26 cellular contexts compared by ENCODE assay signal in genomic region chr9:95514402-95514801, GRCh38. TPM values are rescaled to one million over a fixed set of nuclear protein-coding genes. Genes with fewer than 3 reads are reported as not detected.
DNase-seq lines count a peak whose midpoint lies in the region; ATAC-seq and TF ChIP-seq lines count a peak whose summit lies in the region.
"Had no signal": no experiment of that assay in that cellular context is flagged by ENCODE, and none has a peak within 500 bp of the region (broad histone marks: within the 10 kb centered on the region; RNA-seq: fewer than 3 reads in every experiment).

No MANE protein-coding gene starts in this region.

- no peak overlapping the region for H2BK15ac ChIP-seq in neuronal stem cell (ENCODE audit: low read length)

- no peak overlapping the region for H2BK120ac ChIP-seq in neuronal stem cell (ENCODE audit: low read depth, low read length)

- H3K4me3 Mint-ChIP-seq in CD4-positive, alpha-beta T cell, result peak overlapping the region; percentile 65
- H3K4me3 Mint-ChIP-seq: activated CD4-positive, alpha-beta memory T cell treated with anti-CD3 and anti-CD28 coated beads, Interleukin-2, amount 10 ng/mL, durations not matched to agents 7 days and 5 days had no signal

- H3K27me3 ChIP-seq in CD4-positive, alpha-beta T cell (ENCODE audit: control insufficient read depth, insufficient read depth, low read length), result no peaks in the 10 kb centered on the region
- peaks cover 61% of the 10 kb centered on the region for H3K27me3 ChIP-seq in iPS-15b (ENCODE audit: control insufficient read depth, insufficient read depth, low read length)
- H3K27me3 ChIP-seq in neuronal stem cell (ENCODE audit: control insufficient read depth in 3 of 3, insufficient read depth in 3 of 3, low read depth in 1 of 3, low read length in 3 of 3), result peaks cover 0 to 23% (median 0%) of the 10 kb centered on the region in 3 experiments
- H3K27me3 ChIP-seq: suprapubic skin, vagina had no signal

- H3K4me1 Mint-ChIP-seq in CD4-positive, alpha-beta T cell (ENCODE audit: low read depth), result peaks cover 54% of the 10 kb centered on the region

- DNase-seq in CD4-positive, alpha-beta T cell, result no peak
- DNase-seq in SW480 (ENCODE audit: low spot score) (peak; percentile 45), neuronal stem cell (ENCODE audit: low spot score) (no peak), NCI-H748 treated with DMSO at 0.1 percent for 48 hours (lab: John Stamatoyannopoulos, UW) (no peak), cardiac septum (ENCODE audit: low spot score) (no peak)
- DNase-seq: activated CD4-positive, alpha-beta memory T cell treated with anti-CD3 and anti-CD28 coated beads, Interleukin-2, amount 10 ng/mL, durations not matched to agents 7 days and 5 days; activated CD4-positive, CD25-positive, alpha-beta regulatory T cell; activated naive CD4-positive, alpha-beta T cell; anterior cingulate cortex; DMS79 treated with DMSO at 0.1 percent for 48 hours; effector memory CD4-positive, alpha-beta T cell; hypothalamus; kidney; NCI-H1694 treated with DMSO at 0.1 percent for 48 hours; NCI-H526 treated with DMSO at 0.1 percent for 48 hours; RPMI8226; sigmoid colon; T1000 had no signal

- H4K91ac ChIP-seq in neuronal stem cell (ENCODE audit: low read depth, low read length, poor library complexity), result no peak overlapping the region

- peaks cover 17% of the 10 kb centered on the region for H3K36me3 Mint-ChIP-seq in CD4-positive, alpha-beta T cell (ENCODE audit: low read depth)

- H4K8ac ChIP-seq in neuronal stem cell (ENCODE audit: low read depth, low read length), result no peak overlapping the region

- no peak overlapping the region for H2BK5ac ChIP-seq in neuronal stem cell (ENCODE audit: low read length)

- H3K79me1 ChIP-seq in neuronal stem cell (ENCODE audit: low read depth, low read length), result no peaks in the 10 kb centered on the region

- peak overlapping the region; percentile 28 for H3K4me2 ChIP-seq in neuronal stem cell (ENCODE audit: insufficient read depth, low read length, poor library complexity, severe bottlenecking)

- no peak for TF ChIP-seq CTCF in CD4-positive, alpha-beta T cell (IDR thresholded peaks at IDR 0.05)

- H3K27me3 Mint-ChIP-seq in CD4-positive, alpha-beta T cell, result peaks cover 15% of the 10 kb centered on the region

- H3K27ac Mint-ChIP-seq in CD4-positive, alpha-beta T cell, result no peak overlapping the region
- H3K27ac Mint-ChIP-seq: activated CD4-positive, alpha-beta memory T cell treated with anti-CD3 and anti-CD28 coated beads, Interleukin-2, amount 10 ng/mL, durations not matched to agents 7 days and 5 days had no signal

- CTCF ChIA-PET in CD4-positive, alpha-beta T cell (lab: Charles Lee), result interaction anchor here (0.7 kb wide), 1 partner anchor 16 kb away, joined by 3 read pairs; no protein-coding TSS in a partner anchor

- no peak overlapping the region for H3K9ac ChIP-seq in iPS-15b (ENCODE audit: low read depth, low read length)
- H3K9ac ChIP-seq in neuronal stem cell (ENCODE audit: low read depth, low read length, poor library complexity), result no peak overlapping the region

- H3K4me1 ChIP-seq in iPS-15b (ENCODE audit: control insufficient read depth, insufficient read depth, low read length) (peaks cover 32% of the 10 kb centered on the region), neuronal stem cell (ENCODE audit: control insufficient read depth in 2 of 2, insufficient read depth in 1 of 2, low read depth in 1 of 2, low read length in 2 of 2) (peaks cover 22 to 36% of the 10 kb centered on the region in 2 donors)

- H3K18ac ChIP-seq in neuronal stem cell (ENCODE audit: low read length), result no peak overlapping the region

- no peak overlapping the region for H3K27ac ChIP-seq in CD4-positive, alpha-beta T cell (ENCODE audit: low read depth, low read length)
- no peak overlapping the region for H3K27ac ChIP-seq in neuronal stem cell (replicated peaks; ENCODE audit: low read length)
- H3K27ac ChIP-seq: esophagus muscularis mucosa, sigmoid colon, suprapubic skin, vagina had no signal

- no peak overlapping the region for H2AK5ac ChIP-seq in neuronal stem cell (ENCODE audit: low read depth, low read length)

- no peak overlapping the region for H3K4ac ChIP-seq in neuronal stem cell (ENCODE audit: low read length)

- no peak overlapping the region for H3K14ac ChIP-seq in neuronal stem cell (ENCODE audit: low read length)

- peak overlapping the region; percentile 4 for H3K4me3 ChIP-seq in iPS-15b (ENCODE audit: low read depth, low read length)
- H3K4me3 ChIP-seq in neuronal stem cell (ENCODE audit: low read length in 2 of 2), result peak overlapping the region in 1 of 2 donors; percentile 79
- H3K4me3 ChIP-seq: esophagus muscularis mucosa, GM12878, lung, sigmoid colon, vagina had no signal

- H3K36me3 ChIP-seq in iPS-15b (ENCODE audit: control insufficient read depth, insufficient read depth, low read length) (no peaks in the 10 kb centered on the region), neuronal stem cell (replicated peaks in 1 of 2; ENCODE audit: control insufficient read depth in 2 of 2, insufficient read depth in 2 of 2, low read length in 2 of 2) (no peaks in the 10 kb centered on the region)
- H3K36me3 ChIP-seq: esophagus muscularis mucosa, sigmoid colon, suprapubic skin, vagina had no signal

- POLR2A ChIA-PET in CD4-positive, alpha-beta T cell (lab: Charles Lee), result interaction anchor here (1.0 to 1.1 kb wide), 2 partner anchors 19 to 50 kb away, joined by 3 read pairs; no protein-coding TSS in a partner anchor

- no peaks in the 10 kb centered on the region for H3K9me3 Mint-ChIP-seq in CD4-positive, alpha-beta T cell
- H3K9me3 Mint-ChIP-seq: activated CD4-positive, alpha-beta memory T cell treated with anti-CD3 and anti-CD28 coated beads, Interleukin-2, amount 10 ng/mL, durations not matched to agents 7 days and 5 days had no signal

- no peak for ATAC-seq in CD4-positive, alpha-beta T cell (ENCODE audit: poor library complexity)
- no peak for ATAC-seq in GM18861 (IDR thresholded peaks at IDR 0.05; ENCODE audit: unreplicated experiment)
- ATAC-seq: GM12878, SK-N-SH treated with all-trans-retinoic acid at 6 μM for 48 hours had no signal

- no peak overlapping the region for H2BK12ac ChIP-seq in neuronal stem cell (ENCODE audit: low read length)

- intact Hi-C loops in CD4-positive, alpha-beta T cell (cut with DNase I, micrococcal nuclease), result loop anchor here (5.0 kb wide), 2 partner anchors 197 to 208 kb away; partner anchors contain the start of gene FANCC (in 1 of the 2)
- intact Hi-C loops in cardiac septum (cut with DNase I), result no loop called here

- no CpG with 5 or more reads among the region's 4 CpGs for WGBS in neuronal stem cell (ENCODE audit: extremely low coverage in 2 of 2, insufficient read length in 2 of 2, insufficient replicate concordance in 1 of 2), 2 donors

- no peak overlapping the region for H3K23ac ChIP-seq in neuronal stem cell (ENCODE audit: low read depth, low read length, poor library complexity)

- no peak overlapping the region for H2AFZ ChIP-seq in neuronal stem cell (ENCODE audit: low read length)

- H3K9me3 ChIP-seq in CD4-positive, alpha-beta T cell (ENCODE audit: control insufficient read depth, low read length), result peaks cover 1% of the 10 kb centered on the region
- H3K9me3 ChIP-seq in iPS-15b (ENCODE audit: control insufficient read depth, insufficient read depth, low read length) (no peaks in the 10 kb centered on the region), neuronal stem cell (replicated peaks in 1 of 2; ENCODE audit: control insufficient read depth in 2 of 2, insufficient read depth in 1 of 2, low read depth in 1 of 2, low read length in 2 of 2) (peaks cover 0 to 4% of the 10 kb centered on the region in 2 donors)
- H3K9me3 ChIP-seq: esophagus muscularis mucosa, sigmoid colon, suprapubic skin, vagina had no signal

RNA-seq across cellular contexts. Expression of gene PTCH1, which starts 2.4 kb away (rescaled TPM):
- total RNA-seq in CD4-positive, alpha-beta T cell, result 10 to 100 TPM; 15.8 to 17.0 TPM
- 18.4 TPM for polyA plus RNA-seq in neuronal stem cell (2013, experiment 1 of 2)
- 18.9 TPM for polyA plus RNA-seq in neuronal stem cell (2013, experiment 2 of 2)
- 4.3 TPM for total RNA-seq in cardiac septum
